In the genomic region with DNA sequence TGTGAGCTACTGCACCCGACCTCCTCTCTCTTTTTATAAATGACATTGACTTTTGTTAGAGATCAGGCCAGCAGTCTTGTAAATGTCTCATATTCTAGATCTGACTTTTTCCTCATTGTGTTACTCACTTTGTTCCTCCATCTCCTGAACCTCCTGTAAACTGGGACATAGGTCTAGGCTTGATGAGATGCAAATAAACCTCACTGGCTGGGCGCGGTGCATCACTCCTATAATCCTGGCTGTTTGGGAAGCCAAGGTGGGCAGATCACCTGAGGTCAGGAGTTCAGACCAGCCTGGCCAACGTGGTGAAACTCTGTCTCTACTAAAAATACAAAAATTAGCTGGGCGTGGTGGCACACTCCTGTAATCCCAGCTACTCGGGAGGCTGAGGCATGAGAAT, we compare ENCODE assay signal across 12 cellular contexts. TPM values are rescaled to one million over a fixed set of nuclear protein-coding genes. Genes with fewer than 3 reads are reported as not detected.
DNase-seq lines count a peak whose midpoint lies in the region; FAIRE-seq and TF ChIP-seq lines count a peak whose summit lies in the region.
"Not testable (repeated sequence)": the region's sequence is repeated elsewhere in the genome, so short reads cannot be mapped to it uniquely, and the experiment has no call there.
"Had no signal": no experiment of that assay in that cellular context is flagged by ENCODE, and none has a peak within 500 bp of the region (broad histone marks: within the 10 kb centered on the region; RNA-seq: fewer than 3 reads in every experiment).

No MANE protein-coding gene starts in this region.

- H3K9me2 ChIP-seq in GM23248 (ENCODE audit: insufficient read depth) = not testable (repeated sequence)

- H3K4me1 Mint-ChIP-seq in activated T-helper 1 cell treated with anti-CD3 and anti-CD28 coated beads, Interleukin-12 subunit alpha, Interleukin-12 subunit beta, Interleukin-2, Interleukin-4 antibody, amounts not matched to agents 30 ng/mL and 10 ng/mL and 1 ng/mL, durations not matched to agents 14 hours and 24 hours and 36 hours (ENCODE audit: low read depth); astrocyte (ENCODE audit: low read depth, unreplicated experiment): not testable (repeated sequence)
- peaks cover 10% of the 10 kb centered on the region for H3K4me1 Mint-ChIP-seq in osteocyte (ENCODE audit: unreplicated experiment)

- FAIRE-seq in astrocyte (lab: Jason Lieb, UNC) = not testable (repeated sequence)

- 84% methylated on average over 6 of the region's 6 CpGs for WGBS in GM23248 (ENCODE audit: low coverage in 1 of 2, low lambda C conversion rate in 2 of 2, missing lambda C conversion rate in 2 of 2), 2 experiments
- WGBS in esophagus, 2 donors = 74 to 77% methylated on average over 6 of the region's 6 CpGs

- H3K4me3 ChIP-seq in GM23248; astrocyte (ENCODE audit: insufficient read depth, low read depth, low read length); esophagus (ENCODE audit: low read depth in 1 of 2, low read length in 2 of 2); mucosa of rectum (ENCODE audit: low read length in 2 of 2): not testable (repeated sequence)

- H3K9ac ChIP-seq in GM23248 (peak overlapping the region; percentile 77; the same call in 1 of the 2 replicates), mucosa of rectum (ENCODE audit: low read depth in 1 of 2, low read length in 2 of 2) (peak overlapping the region in 1 of 2 donors; percentile 63)
- not testable (repeated sequence) for H3K9ac ChIP-seq in astrocyte (ENCODE audit: low read length)

- H3K27me3 Mint-ChIP-seq in activated T-helper 1 cell treated with anti-CD3 and anti-CD28 coated beads, Interleukin-12 subunit alpha, Interleukin-12 subunit beta, Interleukin-2, Interleukin-4 antibody, amounts not matched to agents 30 ng/mL and 10 ng/mL and 1 ng/mL, durations not matched to agents 14 hours and 24 hours and 36 hours (ENCODE audit: insufficient read depth); astrocyte (ENCODE audit: low read depth, unreplicated experiment); osteocyte (ENCODE audit: unreplicated experiment): not testable (repeated sequence)

- POLR2A ChIA-PET in RWPE1 (lab: Yijun Ruan, JAX; ENCODE audit: low non-redundant PET) = not testable (repeated sequence)

- H3F3A ChIP-seq in GM23248 (ENCODE audit: insufficient read depth) = peaks cover 26% of the 10 kb centered on the region

- intact Hi-C loops in activated T-helper 1 cell treated with anti-CD3 and anti-CD28 coated beads, Interleukin-12 subunit alpha, Interleukin-12 subunit beta, Interleukin-2, Interleukin-4 antibody, amounts not matched to agents 30 ng/mL and 10 ng/mL and 1 ng/mL, durations not matched to agents 14 hours and 24 hours and 36 hours (cut with micrococcal nuclease) = not testable (repeated sequence)

- CTCF ChIA-PET in RWPE1 (lab: Yijun Ruan, JAX) = not testable (repeated sequence)

- H3K79me2 ChIP-seq in GM23248 (ENCODE audit: insufficient read depth); astrocyte (ENCODE audit: insufficient read depth, low read length): not testable (repeated sequence)

- H3K9me3 ChIP-seq in GM23248 (ENCODE audit: low read depth); astrocyte (ENCODE audit: insufficient read depth, low read depth, low read length); esophagus (ENCODE audit: control insufficient read depth in 2 of 2, insufficient read depth in 1 of 2, low read depth in 1 of 2, low read length in 1 of 2); mucosa of rectum (ENCODE audit: control insufficient read depth in 2 of 2, low read length in 2 of 2): not testable (repeated sequence)

- H3K36me3 Mint-ChIP-seq in activated T-helper 1 cell treated with anti-CD3 and anti-CD28 coated beads, Interleukin-12 subunit alpha, Interleukin-12 subunit beta, Interleukin-2, Interleukin-4 antibody, amounts not matched to agents 30 ng/mL and 10 ng/mL and 1 ng/mL, durations not matched to agents 14 hours and 24 hours and 36 hours (ENCODE audit: low read depth) = peaks cover 51% of the 10 kb centered on the region
- H3K36me3 Mint-ChIP-seq in astrocyte (ENCODE audit: low read depth, unreplicated experiment) (peaks cover 24% of the 10 kb centered on the region), osteocyte (ENCODE audit: unreplicated experiment) (peaks cover 40% of the 10 kb centered on the region)

- peak overlapping the region; percentile 48 for H3K27ac Mint-ChIP-seq in activated T-helper 1 cell treated with anti-CD3 and anti-CD28 coated beads, Interleukin-12 subunit alpha, Interleukin-12 subunit beta, Interleukin-2, Interleukin-4 antibody, amounts not matched to agents 30 ng/mL and 10 ng/mL and 1 ng/mL, durations not matched to agents 14 hours and 24 hours and 36 hours
- not testable (repeated sequence) for H3K27ac Mint-ChIP-seq in astrocyte (ENCODE audit: unreplicated experiment)
- peak overlapping the region; percentile 20 for H3K27ac Mint-ChIP-seq in osteocyte (ENCODE audit: unreplicated experiment)

- H3K4me3 Mint-ChIP-seq in activated T-helper 1 cell treated with anti-CD3 and anti-CD28 coated beads, Interleukin-12 subunit alpha, Interleukin-12 subunit beta, Interleukin-2, Interleukin-4 antibody, amounts not matched to agents 30 ng/mL and 10 ng/mL and 1 ng/mL, durations not matched to agents 14 hours and 24 hours and 36 hours; osteocyte (ENCODE audit: unreplicated experiment): not testable (repeated sequence)
- H3K4me3 Mint-ChIP-seq in astrocyte (ENCODE audit: unreplicated experiment) = peak overlapping the region; percentile 16

- H3K27me3 ChIP-seq in GM23248 (replicated peaks; ENCODE audit: insufficient read depth); astrocyte (ENCODE audit: insufficient read depth, low read length); esophagus (ENCODE audit: control insufficient read depth in 1 of 2, insufficient read depth in 2 of 2, low read length in 2 of 2); mucosa of rectum (ENCODE audit: control insufficient read depth in 2 of 2, insufficient read depth in 2 of 2, low read length in 2 of 2): not testable (repeated sequence)

- H3K9me3 Mint-ChIP-seq in activated T-helper 1 cell treated with anti-CD3 and anti-CD28 coated beads, Interleukin-12 subunit alpha, Interleukin-12 subunit beta, Interleukin-2, Interleukin-4 antibody, amounts not matched to agents 30 ng/mL and 10 ng/mL and 1 ng/mL, durations not matched to agents 14 hours and 24 hours and 36 hours; astrocyte (ENCODE audit: unreplicated experiment); osteocyte (ENCODE audit: unreplicated experiment): not testable (repeated sequence)

- H3K36me3 ChIP-seq in GM23248 (ENCODE audit: low read depth) = not testable (repeated sequence)
- peaks cover 18% of the 10 kb centered on the region for H3K36me3 ChIP-seq in astrocyte (ENCODE audit: insufficient read depth, low read length)
- H3K36me3 ChIP-seq in esophagus (ENCODE audit: control insufficient read depth in 2 of 2, insufficient read depth in 2 of 2, low read length in 1 of 2) = peaks cover 6 to 27% of the 10 kb centered on the region in 2 donors
- H3K36me3 ChIP-seq in mucosa of rectum (ENCODE audit: control insufficient read depth in 2 of 2, insufficient read depth in 2 of 2, low read length in 2 of 2) = peaks cover 27 to 62% of the 10 kb centered on the region in 2 donors

- in situ Hi-C loops in GM23248 (cut with MboI) = not testable (repeated sequence)

- not testable (repeated sequence) for H4K20me1 ChIP-seq in GM23248 (ENCODE audit: insufficient read depth); astrocyte (ENCODE audit: insufficient read depth, low read length)

- H3K4me2 ChIP-seq in GM23248 (ENCODE audit: unreplicated experiment); astrocyte (ENCODE audit: low read length): not testable (repeated sequence)

- DNase-seq in GM23248; RWPE1 (ENCODE audit: low spot score); activated T-helper 1 cell treated with anti-CD3 and anti-CD28 coated beads, Interleukin-12 subunit alpha, Interleukin-12 subunit beta, Interleukin-2, Interleukin-4 antibody, amounts not matched to agents 30 ng/mL and 10 ng/mL and 1 ng/mL, durations not matched to agents 14 hours and 24 hours and 36 hours (ENCODE audit: low spot score); astrocyte (ENCODE audit: low read depth); osteocyte (ENCODE audit: extremely low spot score, unreplicated experiment): not testable (repeated sequence)

- H3K4me1 ChIP-seq in GM23248 (ENCODE audit: insufficient read depth) (peaks cover 18% of the 10 kb centered on the region), astrocyte (ENCODE audit: insufficient read depth, low read length) (peaks cover 15% of the 10 kb centered on the region), esophagus (ENCODE audit: control insufficient read depth in 2 of 2, insufficient read depth in 2 of 2, low read length in 1 of 2) (peaks cover 3 to 20% of the 10 kb centered on the region in 2 donors), mucosa of rectum (ENCODE audit: control insufficient read depth in 2 of 2, insufficient read depth in 2 of 2, low read length in 2 of 2) (peaks cover 30% of the 10 kb centered on the region in 2 donors)

- not testable (repeated sequence) for H2AFZ ChIP-seq in GM23248; astrocyte (ENCODE audit: low read depth, low read length)

- not testable (repeated sequence) for TF ChIP-seq CTCF in RWPE1 (conservative IDR thresholded peaks at IDR 0.05; ENCODE audit: low read depth); astrocyte (IDR thresholded peaks at IDR 0.05; ENCODE audit: insufficient read depth, low read depth, low read length); osteocyte (IDR thresholded peaks at IDR 0.05)

- H3K27ac ChIP-seq in GM23248 (peak overlapping the region; percentile 94; the same call in 1 of the 2 replicates), RWPE1 (peak overlapping the region; percentile 100), esophagus (ENCODE audit: low read depth in 2 of 2, low read length in 1 of 2) (peak overlapping the region; percentile 78 to 95), mucosa of rectum (ENCODE audit: low read depth in 2 of 2, low read length in 2 of 2) (peak overlapping the region; percentile 83 to 85)
- not testable (repeated sequence) for H3K27ac ChIP-seq in astrocyte (ENCODE audit: low read depth, low read length)

RNA-seq across cellular contexts. Expression of gene SFN, which starts 15.1 kb away (rescaled TPM):
- total RNA-seq in GM23248 (2014; rRNA removed; shearing (Covaris generic)) = not detected in 2 replicates
- polyA plus RNA-seq in GM23248 (2016; fragmentation: Nextera tagmentation; extraction: Ambion mirVana) = not detected in 2 replicates
- 0.47 and 0.78 TPM in 2 replicates for total RNA-seq in activated T-helper 1 cell treated with anti-CD3 and anti-CD28 coated beads, Interleukin-12 subunit alpha, Interleukin-12 subunit beta, Interleukin-2, Interleukin-4 antibody, amounts not matched to agents 30 ng/mL and 10 ng/mL and 1 ng/mL, durations not matched to agents 14 hours and 24 hours and 36 hours
- total RNA-seq in astrocyte = 5.5 and 14.5 TPM in 2 replicates
- polyA plus RNA-seq in esophagus = 1,000 to 10,000 TPM; 1,075 to 2,440 TPM
- not detected in 2 replicates for total RNA-seq in osteocyte
- total RNA-seq: A673, LHCN-M2, RPMI7951, SK-MEL-5 had no signal
- polyA plus RNA-seq: CD8-positive, alpha-beta memory T cell had no signal

RNA-seq across cellular contexts. Expression of gene ZDHHC18, which starts 21.3 kb away (rescaled TPM):
- total RNA-seq in GM23248 (2014; rRNA removed; shearing (Covaris generic)) = 11.6 and 12.8 TPM in 2 replicates
- polyA plus RNA-seq in GM23248 (2016; fragmentation: Nextera tagmentation; extraction: Ambion mirVana) (1.3 and 1.9 TPM in 2 replicates), esophagus (10 to 100 TPM; 14.4 to 15.0 TPM)
- total RNA-seq in activated T-helper 1 cell treated with anti-CD3 and anti-CD28 coated beads, Interleukin-12 subunit alpha, Interleukin-12 subunit beta, Interleukin-2, Interleukin-4 antibody, amounts not matched to agents 30 ng/mL and 10 ng/mL and 1 ng/mL, durations not matched to agents 14 hours and 24 hours and 36 hours = 87.3 and 94.4 TPM in 2 replicates
- total RNA-seq in astrocyte (22.3 and 22.6 TPM in 2 replicates), osteocyte (19.8 and 24.2 TPM in 2 replicates)

RNA-seq across cellular contexts. Expression of gene GPN2, which starts 42.3 kb away (rescaled TPM):
- total RNA-seq in GM23248 (2014; rRNA removed; shearing (Covaris generic)) = 11.9 and 12.1 TPM in 2 replicates
- polyA plus RNA-seq in GM23248 (2016; fragmentation: Nextera tagmentation; extraction: Ambion mirVana) (26.3 and 27.9 TPM in 2 replicates), esophagus (10 to 100 TPM; 10.4 to 16.4 TPM)
- total RNA-seq in activated T-helper 1 cell treated with anti-CD3 and anti-CD28 coated beads, Interleukin-12 subunit alpha, Interleukin-12 subunit beta, Interleukin-2, Interleukin-4 antibody, amounts not matched to agents 30 ng/mL and 10 ng/mL and 1 ng/mL, durations not matched to agents 14 hours and 24 hours and 36 hours = 46.4 and 51.9 TPM in 2 replicates
- total RNA-seq in astrocyte (24.5 and 25.5 TPM in 2 replicates), osteocyte (26.4 and 26.6 TPM in 2 replicates)

RNA-seq across cellular contexts. Expression of gene GPATCH3, which starts 52.4 kb away (rescaled TPM):
- 6.3 and 6.8 TPM in 2 replicates for total RNA-seq in GM23248 (2014; rRNA removed; shearing (Covaris generic))
- 9.3 and 10.8 TPM in 2 replicates for polyA plus RNA-seq in GM23248 (2016; fragmentation: Nextera tagmentation; extraction: Ambion mirVana)
- 15.6 and 15.7 TPM in 2 replicates for total RNA-seq in activated T-helper 1 cell treated with anti-CD3 and anti-CD28 coated beads, Interleukin-12 subunit alpha, Interleukin-12 subunit beta, Interleukin-2, Interleukin-4 antibody, amounts not matched to agents 30 ng/mL and 10 ng/mL and 1 ng/mL, durations not matched to agents 14 hours and 24 hours and 36 hours
- 12.8 and 13.7 TPM in 2 replicates for total RNA-seq in astrocyte
- polyA plus RNA-seq in esophagus = 1 to 10 TPM; 6.9 to 7.0 TPM
- total RNA-seq in osteocyte = 19.9 and 20.4 TPM in 2 replicates
